In the genomic region with DNA sequence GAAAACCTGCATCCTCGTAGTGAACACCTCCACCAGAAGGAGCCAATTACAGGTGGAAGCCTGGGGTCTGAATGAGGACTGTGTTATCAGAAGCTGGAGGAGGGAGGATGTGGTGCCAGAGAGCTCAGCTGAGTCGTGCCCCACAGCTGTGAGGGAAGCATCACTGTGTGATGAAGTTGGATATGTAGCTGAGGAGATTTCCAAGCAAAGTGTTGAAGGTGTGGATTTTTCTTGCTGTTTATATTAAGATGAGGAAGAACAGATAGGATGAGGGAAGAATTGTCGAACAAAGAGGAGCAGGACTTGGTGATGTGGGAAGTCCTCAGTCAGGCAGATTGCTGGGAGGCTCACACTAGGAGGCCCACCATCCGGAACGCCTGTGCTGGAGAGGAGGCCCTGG, we compare ENCODE assay signal across 17 cellular contexts. TPM values are rescaled to one million over a fixed set of nuclear protein-coding genes. Genes with fewer than 3 reads are reported as not detected.
DNase-seq lines count a peak whose midpoint lies in the region; ATAC-seq and TF ChIP-seq lines count a peak whose summit lies in the region.
"Had no signal": no experiment of that assay in that cellular context is flagged by ENCODE, and none has a peak within 500 bp of the region (broad histone marks: within the 10 kb centered on the region; RNA-seq: fewer than 3 reads in every experiment).

No MANE protein-coding gene starts in this region.

- H3K4me3 ChIP-seq in Caco-2 (ENCODE audit: low read depth, low read length), result no peak overlapping the region
- no peak overlapping the region for H3K4me3 ChIP-seq in adrenal gland
- H3K4me3 ChIP-seq in neutrophil (ENCODE audit: low read depth in 1 of 2, low read length in 1 of 2), result no peak overlapping the region
- no peak overlapping the region for H3K4me3 ChIP-seq in upper lobe of right lung
- H3K4me3 ChIP-seq: GM12878, GM23248, SJSA1 had no signal

- TF ChIP-seq CTCF in Caco-2 (IDR thresholded peaks at IDR 0.05; ENCODE audit: insufficient read depth in 1 of 2, low read depth in 1 of 2, low read length in 1 of 2, severe bottlenecking in 1 of 2, unreplicated experiment in 1 of 2) (no peak), adrenal gland (IDR thresholded peaks at IDR 0.05) (no peak), neutrophil (IDR thresholded peaks at IDR 0.05) (no peak), upper lobe of right lung (IDR thresholded peaks at IDR 0.05) (no peak)

- peaks cover 38% of the 10 kb centered on the region for H3K4me1 Mint-ChIP-seq in Caco-2 (ENCODE audit: low read depth, unreplicated experiment)

- TF ChIP-seq POLR2A in adrenal gland (IDR thresholded peaks at IDR 0.05), result no peak

- POLR2A ChIA-PET in Caco-2 (lab: Charles Lee), result no interaction called here

- intact Hi-C loops in Caco-2 (cut with micrococcal nuclease; ENCODE audit: unreplicated experiment), result no loop called here
- intact Hi-C loops in adrenal gland (cut with DNase I), result no loop called here
- intact Hi-C loops in upper lobe of right lung (cut with DNase I), result no loop called here

- H3K27ac Mint-ChIP-seq in Caco-2 (ENCODE audit: unreplicated experiment), result peak overlapping the region; percentile 69

- ATAC-seq in upper lobe of right lung, result no peak
- ATAC-seq: GM12878 had no signal

- H3K9me3 ChIP-seq in Caco-2, result no peaks in the 10 kb centered on the region
- H3K9me3 ChIP-seq in adrenal gland (replicated peaks in 1 of 3), result no peaks in the 10 kb centered on the region
- no peaks in the 10 kb centered on the region for H3K9me3 ChIP-seq in neutrophil
- no peaks in the 10 kb centered on the region for H3K9me3 ChIP-seq in upper lobe of right lung

- no peaks in the 10 kb centered on the region for H3K9me3 Mint-ChIP-seq in Caco-2 (ENCODE audit: unreplicated experiment)
- H3K9me3 Mint-ChIP-seq: IgD-negative memory B cell had no signal

- H3K4me1 ChIP-seq in Caco-2, result peaks cover 30% of the 10 kb centered on the region
- peaks cover 40 to 66% of the 10 kb centered on the region in 2 donors for H3K4me1 ChIP-seq in adrenal gland (replicated peaks in 1 of 2)
- peaks cover 26 to 49% of the 10 kb centered on the region in 2 experiments for H3K4me1 ChIP-seq in neutrophil (ENCODE audit: control insufficient read depth in 1 of 2, insufficient read depth in 1 of 2, low read depth in 1 of 2, low read length in 1 of 2)
- H3K4me1 ChIP-seq in upper lobe of right lung, result peaks cover 28% of the 10 kb centered on the region

- H3K27me3 Mint-ChIP-seq in Caco-2 (ENCODE audit: insufficient read depth, unreplicated experiment), result no peaks in the 10 kb centered on the region

- H3K27me3 ChIP-seq in Caco-2 (replicated peaks; ENCODE audit: control insufficient read depth, insufficient read depth, low read length) (no peaks in the 10 kb centered on the region), adrenal gland (no peaks in the 10 kb centered on the region), neutrophil (peaks cover 19% of the 10 kb centered on the region), upper lobe of right lung (no peaks in the 10 kb centered on the region)

- H3K36me3 Mint-ChIP-seq in Caco-2 (ENCODE audit: insufficient read depth, unreplicated experiment), result peaks cover 51% of the 10 kb centered on the region

- DNase-seq in Caco-2 (no peak), adrenal gland (no peak), upper lobe of right lung (no peak), NCI-H2107 (lab: John Stamatoyannopoulos, UW) (no peak), SK-N-DZ (ENCODE audit: low spot score) (no peak)
- DNase-seq in activated CD4-positive, alpha-beta T cell treated with anti-CD3 and anti-CD28 coated beads for 1 hour, result no peak
- DNase-seq: COR-L47, GM23248, NCI-H1436, NCI-H2081, NCI-H2227 treated with DMSO at 0.1 percent for 48 hours had no signal

- CTCF ChIA-PET in Caco-2 (lab: Charles Lee), result interaction anchor here (1.2 kb wide), 1 partner anchor 101 kb away, joined by 6 read pairs; no protein-coding TSS in a partner anchor

- peaks cover 6% of the 10 kb centered on the region for H3K36me3 ChIP-seq in Caco-2 (ENCODE audit: control insufficient read depth, insufficient read depth, low read length)
- no peaks in the 10 kb centered on the region for H3K36me3 ChIP-seq in adrenal gland (replicated peaks in 1 of 2)
- H3K36me3 ChIP-seq in neutrophil, result no peaks in the 10 kb centered on the region
- no peaks in the 10 kb centered on the region for H3K36me3 ChIP-seq in upper lobe of right lung
- H3K36me3 ChIP-seq: SJSA1 had no signal

- H3K27ac ChIP-seq in adrenal gland, result peak overlapping the region in 4 of 5 donors; percentile 10 to 95 (median 77)
- peak overlapping the region; percentile 81 for H3K27ac ChIP-seq in neutrophil
- peak overlapping the region; percentile 94 for H3K27ac ChIP-seq in upper lobe of right lung
- H3K27ac ChIP-seq: GM23248, RWPE1, SJSA1 had no signal

- WGBS in adrenal gland, 4 donors, result 88 to 91% (median 90%) methylated on average over 5 of the region's 5 CpGs

- peak overlapping the region; percentile 3 for H3K4me3 Mint-ChIP-seq in Caco-2 (ENCODE audit: unreplicated experiment)

- BruUV-seq in Caco-2 (replicated peaks; lab: Mats Ljungman, UMichigan), result no TSS peak

RNA-seq across cellular contexts. Expression of a gene that starts 4.4 kb away (rescaled TPM):
- total RNA-seq in Caco-2 (2022), result 37.9 and 40.1 TPM in 2 replicates
- 100 to 1,000 TPM in 1 of 8 donors, 10 to 100 TPM in 7; 30.8 to 259 (median 46.1) TPM for total RNA-seq in adrenal gland
- polyA plus RNA-seq in adrenal gland, result 10 to 100 TPM; 15.0 to 20.6 (median 20.5) TPM
- total RNA-seq in upper lobe of right lung, result 52.4 TPM
- polyA plus RNA-seq in SK-N-DZ (2014; cell fraction: cytosol; rRNA removed), result 0.08 and 0.97 TPM in 2 replicates
- polyA plus RNA-seq in SK-N-DZ (2014; cell fraction: nucleus; rRNA removed), result not detected in 2 replicates
- total RNA-seq: OCI-LY7 had no signal

RNA-seq across cellular contexts. Expression of a gene that starts 58.3 kb away (rescaled TPM):
- total RNA-seq in Caco-2 (2022) (48.8 and 51.5 TPM in 2 replicates), adrenal gland (10 to 100 TPM; 55.0 to 89.4 (median 58.5) TPM), upper lobe of right lung (32.2 TPM)
- polyA plus RNA-seq in adrenal gland, result 100 to 1,000 TPM in 2 of 3 donors, 10 to 100 TPM in 1; 48.5 to 107 (median 101) TPM
- 30.1 and 33.7 TPM in 2 replicates for polyA plus RNA-seq in SK-N-DZ (2014; cell fraction: cytosol; rRNA removed)
- 71.5 and 72.7 TPM in 2 replicates for polyA plus RNA-seq in SK-N-DZ (2014; cell fraction: nucleus; rRNA removed)
